In genomic region chr20:58388028-58388601, GRCh38 we compare ENCODE assay signal across 9 cellular contexts. TPM values are rescaled to one million over a fixed set of nuclear protein-coding genes. Genes with fewer than 3 reads are reported as not detected.
A peak's percentile ranks its signal among the peaks of the same experiment; 100 is the strongest.
DNase-seq lines count a peak whose midpoint lies in the region; ATAC-seq, FAIRE-seq and TF ChIP-seq lines count a peak whose summit lies in the region.
"Had no signal": no experiment of that assay in that cellular context is flagged by ENCODE, and none has a peak within 500 bp of the region (broad histone marks: within the 10 kb centered on the region; RNA-seq: fewer than 3 reads in every experiment).

No MANE protein-coding gene starts in this region.

- WGBS in GM12878 (ENCODE audit: insufficient coverage, insufficient replicate concordance, low lambda C conversion rate, missing lambda C conversion rate) = 73% methylated on average over 4 of the region's 4 CpGs

- TF ChIP-seq POLR2A in GM12878 (IDR thresholded peaks at IDR 0.05; ENCODE audit: low read depth, low read length) (no peak), uterus (IDR thresholded peaks at IDR 0.05) (no peak)

- H3K27ac ChIP-seq in left ventricle myocardium inferior (replicated peaks) (peak overlapping the region; percentile 92), GM12878 (ENCODE audit: control insufficient read depth, insufficient read depth) (no peak overlapping the region), uterus (peak overlapping the region; percentile 68 to 75)

- H3K4me3 Mint-ChIP-seq in naive thymus-derived CD8-positive, alpha-beta T cell = peak overlapping the region in 9 of 10 donors; percentile 16 to 90 (median 63)

- DNase-seq in left ventricle myocardium inferior = no peak
- DNase-seq in Right ventricle myocardium superior = no peak
- no peak for DNase-seq in GM12878 (ENCODE audit: low read depth, low spot score)
- DNase-seq in naive thymus-derived CD8-positive, alpha-beta T cell = no peak
- DNase-seq in uterus = no peak
- no peak for DNase-seq in NCI-H1092 treated with DMSO at 0.1 percent for 48 hours (lab: John Stamatoyannopoulos, UW)

- H3K36me3 Mint-ChIP-seq in naive thymus-derived CD8-positive, alpha-beta T cell = peaks cover 0 to 21% (median 0%) of the 10 kb centered on the region in 3 donors

- SMC1A ChIA-PET in GM12878 (lab: Charles Lee; ENCODE audit: uncharacterized antibody, unreplicated experiment) = interaction anchor here (1.0 to 1.5 kb wide), 7 partner anchors 13 to 706 kb away, joined by 3 to 5 read pairs (median 4); no protein-coding TSS in a partner anchor

- peak overlapping the region; percentile 37 for H2AFZ ChIP-seq in GM12878 (ENCODE audit: control insufficient read depth, low read depth, low read length)

- H3K27me3 Mint-ChIP-seq in naive thymus-derived CD8-positive, alpha-beta T cell = peaks cover 3 to 11% (median 4%) of the 10 kb centered on the region in 5 donors

- no peaks in the 10 kb centered on the region for H3K9me3 Mint-ChIP-seq in naive thymus-derived CD8-positive, alpha-beta T cell

- no peaks in the 10 kb centered on the region; the same call in 1 of the 2 replicates for H4K20me1 ChIP-seq in GM12878 (ENCODE audit: control insufficient read depth, insufficient read depth)

- TF ChIP-seq CTCF in left ventricle myocardium inferior (IDR thresholded peaks at IDR 0.05; ENCODE audit: borderline replicate concordance) (no peak), GM12878 (IDR thresholded peaks at IDR 0.05 in 2 of 3, conservative IDR thresholded peaks at IDR 0.05 in 1 of 3; ENCODE audit: control insufficient read depth in 2 of 3, extremely low read depth in 1 of 3, insufficient read depth in 1 of 3, low read depth in 3 of 3, low read length in 3 of 3) (no peak), uterus (IDR thresholded peaks at IDR 0.05) (no peak)

- H3K27ac Mint-ChIP-seq in naive thymus-derived CD8-positive, alpha-beta T cell = peak overlapping the region in 8 of 10 donors; percentile 20 to 99 (median 60)

- CTCF ChIA-PET in GM12878 (lab: Yijun Ruan, JAX) = interaction anchor here (0.7 to 1.4 kb wide), 3 partner anchors 10 to 263 kb away, joined by 3 to 6 read pairs (median 3); partner anchors contain the start of gene STX16

- no peak for TF ChIP-seq RAD21 in GM12878 (IDR thresholded peaks at IDR 0.05; ENCODE audit: insufficient read depth, low read depth, low read length)

- H3K79me2 ChIP-seq in GM12878 (ENCODE audit: control insufficient read depth, insufficient read depth, low read length) = peaks cover 41% of the 10 kb centered on the region

- ATAC-seq in Right ventricle myocardium superior (ENCODE audit: poor library complexity) (no peak), GM12878 (no peak), HG02642 (IDR thresholded peaks at IDR 0.05; ENCODE audit: poor library complexity, unreplicated experiment) (no peak), HG03039 (IDR thresholded peaks at IDR 0.05; ENCODE audit: unreplicated experiment) (no peak)
- ATAC-seq in naive thymus-derived CD8-positive, alpha-beta T cell = no peak

- H3K4me1 ChIP-seq in left ventricle myocardium inferior (peaks cover 43% of the 10 kb centered on the region), GM12878 (ENCODE audit: control insufficient read depth, insufficient read depth, low read length) (peaks cover 13% of the 10 kb centered on the region), uterus (no peaks in the 10 kb centered on the region)

- in situ Hi-C loops in GM12878 (cut with MboI) = no loop called here

- H3K4me3 ChIP-seq in left ventricle myocardium inferior (peak overlapping the region; percentile 89), GM12878 (no peak overlapping the region), uterus (peak overlapping the region in 1 of 2 donors; percentile 91)

- H3K36me3 ChIP-seq in left ventricle myocardium inferior (peaks cover 7% of the 10 kb centered on the region), GM12878 (ENCODE audit: control insufficient read depth in 2 of 2, insufficient read depth in 2 of 2, low read length in 1 of 2) (peaks cover 0 to 12% of the 10 kb centered on the region in 2 experiments; a peak in 1 of 4 replicates), uterus (no peaks in the 10 kb centered on the region)

- POLR2A ChIA-PET in GM12878 (lab: Charles Lee) = interaction anchor here (0.8 to 1.6 kb wide), 7 partner anchors 10 to 264 kb away, joined by 3 to 8 read pairs (median 4); partner anchors contain the start of gene STX16
- POLR2A ChIA-PET in naive thymus-derived CD8-positive, alpha-beta T cell (lab: Charles Lee) = interaction anchor here (0.7 to 2.3 kb wide), 9 partner anchors 20 to 644 kb away, joined by 3 to 28 read pairs (median 6); partner anchors contain the start of genes ATP5F1E, RAB22A and STX16

- no peak for FAIRE-seq in GM12878 (lab: Jason Lieb, UNC)
- FAIRE-seq: H54 had no signal

- H3K4me2 ChIP-seq in GM12878 (ENCODE audit: control insufficient read depth, insufficient read depth) = peak overlapping the region; percentile 42; the same call in 1 of the 2 replicates

- peaks cover 6% of the 10 kb centered on the region for H3K27me3 ChIP-seq in left ventricle myocardium inferior (ENCODE audit: low read depth)
- no peaks in the 10 kb centered on the region for H3K27me3 ChIP-seq in GM12878 (replicated peaks in 1 of 2; ENCODE audit: control insufficient read depth in 2 of 2, insufficient read depth in 2 of 2, low read length in 1 of 2)
- no peaks in the 10 kb centered on the region for H3K27me3 ChIP-seq in uterus

- BruUV-seq in GM12878 (replicated peaks; lab: Mats Ljungman, UMichigan) = TSS peak; percentile 76

- no peak for TF ChIP-seq EP300 in GM12878 (IDR thresholded peaks at IDR 0.05; ENCODE audit: borderline replicate concordance in 1 of 2, control insufficient read depth in 1 of 2, low read depth in 2 of 2, low read length in 2 of 2)

- peaks cover 12% of the 10 kb centered on the region for H3K9me3 ChIP-seq in left ventricle myocardium inferior (replicated peaks)
- no peaks in the 10 kb centered on the region; the same call in 2 of the 3 replicates for H3K9me3 ChIP-seq in GM12878 (replicated peaks; ENCODE audit: control insufficient read depth, insufficient read depth, low read length)
- no peaks in the 10 kb centered on the region for H3K9me3 ChIP-seq in uterus

- H3K9ac ChIP-seq in GM12878 (ENCODE audit: control insufficient read depth, insufficient read depth, low read length) = no peak overlapping the region

- intact Hi-C loops in left ventricle myocardium inferior (cut with micrococcal nuclease) (no loop called here), Right ventricle myocardium superior (cut with DNase I) (loop anchor here (10.0 kb wide), 1 partner anchor 73 kb away; no protein-coding TSS in a partner anchor), GM12878 (cut with micrococcal nuclease; ENCODE audit: unreplicated experiment) (loop anchor here (5.0 kb wide), 1 partner anchor 81 kb away; the partner anchor contains the start of gene RAB22A), uterus (cut with DNase I; ENCODE audit: low total_unique reads) (no loop called here)

- H3K4me1 Mint-ChIP-seq in naive thymus-derived CD8-positive, alpha-beta T cell = peaks cover 26 to 40% (median 36%) of the 10 kb centered on the region in 4 donors

- RAD21 ChIA-PET in GM12878 (lab: Charles Lee; ENCODE audit: unreplicated experiment) = interaction anchor here (0.7 to 1.8 kb wide), 8 partner anchors 17 to 788 kb away, joined by 3 to 12 read pairs (median 6); partner anchors contain the start of gene STX16

TF ChIP-seq in GM12878, 131 proteins besides CTCF, POLR2A, EP300 and RAD21 (continues in another document):
- TF ChIP-seq MYC (IDR thresholded peaks at IDR 0.05; ENCODE audit: insufficient read depth, insufficient read length, insufficient replicate concordance, low read length, severe bottlenecking) (no peak), BCLAF1 (IDR thresholded peaks at IDR 0.05) (no peak)

RNA-seq across cellular contexts. Expression of gene VAPB, which starts 0.9 kb away (rescaled TPM):
- total RNA-seq in left ventricle myocardium inferior (72.6 TPM), Right ventricle myocardium superior (66.7 TPM), GM12878 (2014; rRNA removed) (6.2 and 8.4 TPM in 2 replicates), GM12878 (2014; rRNA removed; fragmentation: Illumina TruSeq; extraction: Trizol) (14.2 and 15.3 TPM in 2 replicates), GM12878 (2021) (27.0 and 28.0 TPM in 2 replicates), uterus (10 to 100 TPM; 24.1 to 81.0 (median 48.4) TPM)
- 50.4 and 50.9 TPM in 2 replicates for total RNA-seq in GM12878 (2013; cell fraction: nucleolus; rRNA removed)
- 14.0 TPM for polyA plus RNA-seq in GM12878 (2011; ENCODE audit: low read depth)
- polyA plus RNA-seq in GM12878 (2011; rRNA removed) (22.7 and 30.7 TPM in 2 replicates), GM12878 (2014; fragmentation: Illumina TruSeq; extraction: Trizol) (28.6 and 40.3 TPM in 2 replicates), GM12878 (2014; fragmentation: Nextera tagmentation; extraction: Ambion mirVana) (10 to 100 TPM in 1 of 2 experiments, 1 to 10 TPM in 1; 3.2 to 10.7 TPM), GM12878 (2014; rRNA removed) (18.2 and 18.3 TPM in 2 replicates), GM12878 (2016; fragmentation: Nextera tagmentation; extraction: Ambion mirVana) (10 to 100 TPM; 26.8 to 28.2 TPM)
- polyA plus RNA-seq in GM12878 (2011; cell fraction: cytosol; rRNA removed) = 14.6 and 20.7 TPM in 2 replicates
- 17.2 and 18.4 TPM in 2 replicates for polyA plus RNA-seq in GM12878 (2011; cell fraction: nucleus; rRNA removed)
- polyA plus RNA-seq in GM12878 (2012) = 18.6 and 22.0 TPM in 2 replicates
- 14.4 and 17.3 TPM in 2 replicates for polyA minus RNA-seq in GM12878 (2011; rRNA and poly(A)+ RNA removed)
- polyA minus RNA-seq in GM12878 (2011; cell fraction: cytosol; rRNA and poly(A)+ RNA removed) = 7.9 and 8.4 TPM in 2 replicates
- 13.2 and 17.6 TPM in 2 replicates for polyA minus RNA-seq in GM12878 (2011; cell fraction: nucleus; rRNA and poly(A)+ RNA removed)
- 10 to 100 TPM; 34.0 to 34.3 TPM for total RNA-seq in naive thymus-derived CD8-positive, alpha-beta T cell
- 10 to 100 TPM; 24.7 to 34.1 (median 28.4) TPM for polyA plus RNA-seq in naive thymus-derived CD8-positive, alpha-beta T cell

Comparison
In these comparisons a context has a peak if more than half of its experiments do, and no peak if none do; other contexts are left out.
1. intact Hi-C loops: an anchor here in Right ventricle myocardium superior (10.0 kb wide) and GM12878 (5.0 kb wide); none called in left ventricle myocardium inferior and uterus.